In genomic region chr2:188789951-188790350, GRCh38 we compare ENCODE assay signal across 16 cellular contexts.
DNase-seq lines count a peak whose midpoint lies in the region; ATAC-seq and TF ChIP-seq lines count a peak whose summit lies in the region.
"Had no signal": no experiment of that assay in that cellular context is flagged by ENCODE, and none has a peak within 500 bp of the region (broad histone marks: within the 10 kb centered on the region; RNA-seq: fewer than 3 reads in every experiment).

No MANE protein-coding gene starts in this region.

- ATAC-seq in GM23338 = no peak
- no peak for ATAC-seq in GM19324 (IDR thresholded peaks at IDR 0.05; ENCODE audit: low FRiP score, unreplicated experiment)

- whole genome bisulfite sequencing in suprapubic skin = 72% methylated on average over 1 of the region's 1 CpG
- WGBS in esophagus muscularis mucosa = 81% methylated on average over 1 of the region's 1 CpG

- H3K27me3 Mint-ChIP-seq in GM23338 (ENCODE audit: insufficient read depth, low read depth, poor library complexity) = no peaks in the 10 kb centered on the region
- no peaks in the 10 kb centered on the region for H3K27me3 Mint-ChIP-seq in mesothelial cell of epicardium (ENCODE audit: low read depth)
- H3K27me3 Mint-ChIP-seq: CD4-positive, CD25-positive, alpha-beta regulatory T cell had no signal

- no peak for TF ChIP-seq EP300 in suprapubic skin (IDR thresholded peaks at IDR 0.05)
- TF ChIP-seq EP300 in esophagus muscularis mucosa (IDR thresholded peaks at IDR 0.05) = no peak

- no peak overlapping the region for H3K4me3 ChIP-seq in GM23338
- no peak overlapping the region for H3K4me3 ChIP-seq in choroid plexus epithelial cell (ENCODE audit: low read depth, low read length)
- H3K4me3 ChIP-seq in suprapubic skin = no peak overlapping the region
- H3K4me3 ChIP-seq in esophagus muscularis mucosa = no peak overlapping the region

- intact Hi-C loops in esophagus muscularis mucosa (cut with DNase I) = loop anchor here (10.0 kb wide), 1 partner anchor 265 kb away; no protein-coding TSS in a partner anchor

- no peaks in the 10 kb centered on the region for H3K79me2 ChIP-seq in GM23338 (replicated peaks; ENCODE audit: insufficient read depth)

- TF ChIP-seq POLR2A in suprapubic skin (IDR thresholded peaks at IDR 0.05) (no peak), esophagus muscularis mucosa (IDR thresholded peaks at IDR 0.05; ENCODE audit: low read depth) (no peak)

- H3K9me3 ChIP-seq in suprapubic skin (no peaks in the 10 kb centered on the region), esophagus muscularis mucosa (no peaks in the 10 kb centered on the region)

- no peak overlapping the region for H3K27ac ChIP-seq in GM23338 (ENCODE audit: low read depth)
- peak overlapping the region; percentile 21 for H3K27ac ChIP-seq in suprapubic skin
- no peak overlapping the region for H3K27ac ChIP-seq in esophagus muscularis mucosa (replicated peaks in 1 of 4)

- H3K4me1 Mint-ChIP-seq in GM23338 (no peaks in the 10 kb centered on the region; the same call in 2 of the 3 replicates), mesothelial cell of epicardium (peaks cover 47% of the 10 kb centered on the region)
- H3K4me1 Mint-ChIP-seq: CD4-positive, CD25-positive, alpha-beta regulatory T cell had no signal

- no peaks in the 10 kb centered on the region for H4K20me1 ChIP-seq in GM23338 (replicated peaks; ENCODE audit: insufficient read depth)

- 0 out of 2 replicates have a peak overlapping the region, but pooled peaks have one; percentile 57 for H2AFZ ChIP-seq in GM23338

- H3K4me1 ChIP-seq in GM23338 (ENCODE audit: insufficient read depth) (no peaks in the 10 kb centered on the region), suprapubic skin (peaks cover 17% of the 10 kb centered on the region), esophagus muscularis mucosa (peaks cover 17 to 35% (median 33%) of the 10 kb centered on the region in 4 donors)

- H3K4me2 ChIP-seq in GM23338 = no peak overlapping the region

- H3K9me3 Mint-ChIP-seq in GM23338 = no peaks in the 10 kb centered on the region
- peaks cover 7% of the 10 kb centered on the region for H3K9me3 Mint-ChIP-seq in mesothelial cell of epicardium

- no peaks in the 10 kb centered on the region for H3F3A ChIP-seq in GM23338 (replicated peaks; ENCODE audit: low read depth)

- no peak for DNase-seq in GM23338 (ENCODE audit: low spot score)
- peak; percentile 62 for DNase-seq in choroid plexus epithelial cell (ENCODE audit: low read depth)
- no peak for DNase-seq in mesothelial cell of epicardium (ENCODE audit: low spot score in 2 of 2, unreplicated experiment in 2 of 2)
- no peak for DNase-seq in suprapubic skin (ENCODE audit: low spot score in 2 of 2)
- no peak for DNase-seq in esophagus muscularis mucosa (ENCODE audit: extremely low spot score)
- no peak for DNase-seq in anterior cingulate cortex (lab: John Stamatoyannopoulos, UW)
- no peak for DNase-seq in activated CD4-positive, alpha-beta T cell treated with anti-CD3 and anti-CD28 coated beads for 4 hours
- DNase-seq: CD4-positive, CD25-positive, alpha-beta regulatory T cell; DMS79 treated with DMSO at 0.1 percent for 48 hours; H7; Karpas-422; NCI-H1930; NCI-H2171 treated with DMSO at 0.1 percent for 48 hours; NCI-H510A treated with DMSO at 0.1 percent for 48 hours; SIG-M5 had no signal

- H3K4me3 Mint-ChIP-seq in GM23338 (no peak overlapping the region), mesothelial cell of epicardium (no peak overlapping the region)
- H3K4me3 Mint-ChIP-seq: CD4-positive, CD25-positive, alpha-beta regulatory T cell had no signal

- H3K36me3 ChIP-seq in GM23338 (ENCODE audit: insufficient read depth) (no peaks in the 10 kb centered on the region), suprapubic skin (no peaks in the 10 kb centered on the region), esophagus muscularis mucosa (no peaks in the 10 kb centered on the region)

- no peaks in the 10 kb centered on the region for H3K27me3 ChIP-seq in GM23338 (ENCODE audit: insufficient read depth)
- H3K27me3 ChIP-seq in suprapubic skin = no peaks in the 10 kb centered on the region
- H3K27me3 ChIP-seq in esophagus muscularis mucosa = no peaks in the 10 kb centered on the region

- TF ChIP-seq CTCF in GM23338 (conservative IDR thresholded peaks at IDR 0.05; ENCODE audit: low read depth in 2 of 2) = no peak
- no peak for TF ChIP-seq CTCF in choroid plexus epithelial cell (conservative IDR thresholded peaks at IDR 0.05; ENCODE audit: low read depth, low read length)
- no peak for TF ChIP-seq CTCF in mesothelial cell of epicardium (IDR thresholded peaks at IDR 0.05; ENCODE audit: unreplicated experiment)
- TF ChIP-seq CTCF in suprapubic skin (IDR thresholded peaks at IDR 0.05) = no peak
- TF ChIP-seq CTCF in esophagus muscularis mucosa (IDR thresholded peaks at IDR 0.05) = no peak

- H3K36me3 Mint-ChIP-seq in GM23338 (ENCODE audit: low read depth) (no peaks in the 10 kb centered on the region), mesothelial cell of epicardium (no peaks in the 10 kb centered on the region)
- H3K36me3 Mint-ChIP-seq: CD4-positive, CD25-positive, alpha-beta regulatory T cell had no signal

- no peak overlapping the region for H3K27ac Mint-ChIP-seq in GM23338
- H3K27ac Mint-ChIP-seq in mesothelial cell of epicardium = peak overlapping the region; percentile 36
- H3K27ac Mint-ChIP-seq: CD4-positive, CD25-positive, alpha-beta regulatory T cell had no signal

- 0 out of 2 replicates have a peak, but pooled peaks cover 5% of the 10 kb centered on the region for H3K9me2 ChIP-seq in GM23338 (ENCODE audit: insufficient read depth)

TF ChIP-seq in GM23338, 12 proteins besides CTCF, POLR2A, EP300 and RAD21:
- no peak for TF ChIP-seq STAT1 (IDR thresholded peaks at IDR 0.05; ENCODE audit: unreplicated experiment)
- TF ChIP-seq POLR2AphosphoS5 (IDR thresholded peaks at IDR 0.05; ENCODE audit: low read depth) = no peak
- no peak for TF ChIP-seq EZH2 (IDR thresholded peaks at IDR 0.05; ENCODE audit: low read depth, unreplicated experiment)
- no peak for TF ChIP-seq JUNB (IDR thresholded peaks at IDR 0.05; ENCODE audit: unreplicated experiment)
- TF ChIP-seq, protein P1, sequence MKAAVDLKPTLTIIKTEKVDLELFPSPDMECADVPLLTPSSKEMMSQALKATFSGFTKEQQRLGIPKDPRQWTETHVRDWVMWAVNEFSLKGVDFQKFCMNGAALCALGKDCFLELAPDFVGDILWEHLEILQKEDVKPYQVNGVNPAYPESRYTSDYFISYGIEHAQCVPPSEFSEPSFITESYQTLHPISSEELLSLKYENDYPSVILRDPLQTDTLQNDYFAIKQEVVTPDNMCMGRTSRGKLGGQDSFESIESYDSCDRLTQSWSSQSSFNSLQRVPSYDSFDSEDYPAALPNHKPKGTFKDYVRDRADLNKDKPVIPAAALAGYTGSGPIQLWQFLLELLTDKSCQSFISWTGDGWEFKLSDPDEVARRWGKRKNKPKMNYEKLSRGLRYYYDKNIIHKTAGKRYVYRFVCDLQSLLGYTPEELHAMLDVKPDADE (IDR thresholded peaks at IDR 0.05) = no peak
